In genomic region chr22:20561882-20562281, GRCh38 we compare ENCODE assay signal across 19 cellular contexts.
"Had no signal": no experiment of that assay in that cellular context is flagged by ENCODE, and none has a peak within 500 bp of the region (broad histone marks: within the 10 kb centered on the region; RNA-seq: fewer than 3 reads in every experiment).

No MANE protein-coding gene starts in this region.

- H3K4me3 Mint-ChIP-seq: activated naive CD4-positive, alpha-beta T cell treated with anti-CD3 and anti-CD28 coated beads, Interleukin-2, amount 10 ng/mL, durations not matched to agents 7 days and 5 days; central memory CD8-positive, alpha-beta T cell; memory B cell had no signal

- H3K27me3 ChIP-seq: ascending aorta, heart right ventricle, neutrophil, spleen, thyroid gland had no signal

- H3K79me2 ChIP-seq: parathyroid adenoma had no signal

- H2AFZ ChIP-seq: parathyroid adenoma had no signal

- ATAC-seq: esophagus mucosa, heart right ventricle had no signal

- H3K4me3 ChIP-seq: ascending aorta, heart right ventricle, spleen, thyroid gland had no signal

- H3K27ac ChIP-seq: ascending aorta, heart right ventricle, neutrophil, parathyroid adenoma, spleen, thyroid gland, VCaP had no signal

- DNase-seq: activated CD4-positive, alpha-beta T cell treated with anti-CD3 and anti-CD28 coated beads for 1 hour; activated CD4-positive, alpha-beta T cell treated with anti-CD3 and anti-CD28 coated beads, Interleukin-2, amount 50 U/mL, for 48 hours; activated CD8-positive, alpha-beta memory T cell treated with anti-CD3 and anti-CD28 coated beads, Interleukin-2, amount 50 U/mL, for 48 hours; activated effector memory CD4-positive, alpha-beta T cell treated with Interleukin-2 at 50 U/mL for 16 hours; activated T-cell treated with anti-CD3 and anti-CD28 coated beads, Interleukin-2, amount 50 U/mL, for 48 hours; cortex of kidney; heart right ventricle; stimulated activated naive CD4-positive, alpha-beta T cell; T-helper 2 cell; thyroid gland had no signal

- H3K9me3 ChIP-seq: ascending aorta, neutrophil, thyroid gland had no signal

- H3K27me3 Mint-ChIP-seq: activated naive CD4-positive, alpha-beta T cell treated with anti-CD3 and anti-CD28 coated beads, Interleukin-2, amount 10 ng/mL, durations not matched to agents 7 days and 5 days; central memory CD8-positive, alpha-beta T cell; memory B cell had no signal

- H3K27ac Mint-ChIP-seq: activated naive CD4-positive, alpha-beta T cell treated with anti-CD3 and anti-CD28 coated beads, Interleukin-2, amount 10 ng/mL, durations not matched to agents 7 days and 5 days; memory B cell had no signal
